18 cellular contexts compared by ENCODE assay signal in the genomic region with DNA sequence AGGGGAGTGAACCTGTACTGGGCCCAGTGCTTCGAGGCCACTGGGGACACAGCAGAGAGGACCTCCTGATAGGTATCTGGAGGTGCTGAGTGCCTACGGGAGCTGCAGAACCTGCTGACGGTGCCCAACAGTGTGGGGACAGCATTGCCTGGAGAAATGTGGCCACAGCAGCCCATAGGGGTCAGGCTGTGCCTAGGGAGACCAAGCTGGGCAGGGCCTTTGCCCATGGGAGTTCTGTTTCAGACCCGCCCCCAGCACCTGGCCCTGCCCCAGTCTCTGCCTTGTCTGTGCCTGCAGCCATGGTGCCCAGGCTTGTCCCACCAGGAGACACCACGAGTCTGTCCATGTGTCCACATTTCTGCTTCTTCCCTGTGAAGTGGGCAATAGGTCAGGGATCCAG.
"Had no signal": no experiment of that assay in that cellular context is flagged by ENCODE, and none has a peak within 500 bp of the region (broad histone marks: within the 10 kb centered on the region; RNA-seq: fewer than 3 reads in every experiment).

No MANE protein-coding gene starts in this region.

- H3K9me3 ChIP-seq: gastroesophageal sphincter, heart left ventricle, neutrophil, pancreas, sigmoid colon, spleen, uterus had no signal

- H3K36me3 Mint-ChIP-seq: naive thymus-derived CD8-positive, alpha-beta T cell; stimulated activated naive B cell treated with anti-CD40 and anti-IgM and Interleukin-4, amounts not matched to agents 10 μg/mL and 1 μg/mL and 100 μg/mL, for 72 hours; T-cell had no signal

- H3K27me3 ChIP-seq: gastroesophageal sphincter, heart left ventricle, pancreas, sigmoid colon, uterus had no signal

- H3K27ac Mint-ChIP-seq: activated T-cell treated with anti-CD3 and anti-CD28 coated beads, Interleukin-2, amount 50 U/mL, for 72 hours; naive thymus-derived CD8-positive, alpha-beta T cell; T-cell had no signal

- H3K4me3 Mint-ChIP-seq: activated T-cell treated with anti-CD3 and anti-CD28 coated beads, Interleukin-2, amount 50 U/mL, for 72 hours; naive thymus-derived CD8-positive, alpha-beta T cell; stimulated activated naive B cell treated with anti-CD40 and anti-IgM and Interleukin-4, amounts not matched to agents 10 μg/mL and 1 μg/mL and 100 μg/mL, for 72 hours; T-cell had no signal

- H3K4me3 ChIP-seq: coronary artery, gastroesophageal sphincter, heart left ventricle, pancreas, sigmoid colon, spleen, uterus had no signal

- H3K27ac ChIP-seq: brain microvascular endothelial cell, coronary artery, gastroesophageal sphincter, heart left ventricle, neutrophil, pancreas, sigmoid colon, spleen, uterus had no signal

- H3K4me1 ChIP-seq: gastroesophageal sphincter, pancreas, sigmoid colon, spleen, uterus had no signal

- DNase-seq: activated CD4-positive, alpha-beta T cell treated with anti-CD3 and anti-CD28 coated beads, Interleukin-2, amount 50 U/mL, for 1 hour; activated CD8-positive, alpha-beta memory T cell treated with anti-CD3 and anti-CD28 coated beads, Interleukin-2, amount 50 U/mL, for 48 hours; activated effector memory CD4-positive, alpha-beta T cell treated with anti-CD3 and anti-CD28 coated beads, Interleukin-2, amount 50 U/mL, for 16 hours; activated naive CD4-positive, alpha-beta T cell treated with anti-CD3 and anti-CD28 coated beads, Interleukin-2, amount 50 U/mL, for 16 hours; activated T-cell treated with anti-CD3 and anti-CD28 coated beads, Interleukin-2, amount 50 U/mL, for 72 hours; brain microvascular endothelial cell; heart left ventricle; naive thymus-derived CD8-positive, alpha-beta T cell; pancreas; sigmoid colon; spleen; stimulated activated CD4-positive, alpha-beta T cell treated with anti-CD3 and anti-CD28 coated beads, Interleukin-4, amount 100 ng/mL, for 4 hours; stimulated activated naive B cell treated with anti-CD40 and anti-IgM and Interleukin-4, amounts not matched to agents 10 μg/mL and 1 μg/mL and 100 μg/mL, for 72 hours; T-cell; uterus had no signal

- H3K4me1 Mint-ChIP-seq: naive thymus-derived CD8-positive, alpha-beta T cell; stimulated activated naive B cell treated with anti-CD40 and anti-IgM and Interleukin-4, amounts not matched to agents 10 μg/mL and 1 μg/mL and 100 μg/mL, for 72 hours; T-cell had no signal

- H3K9me3 Mint-ChIP-seq: activated T-cell treated with anti-CD3 and anti-CD28 coated beads, Interleukin-2, amount 50 U/mL, for 72 hours; naive thymus-derived CD8-positive, alpha-beta T cell; stimulated activated naive B cell treated with anti-CD40 and anti-IgM and Interleukin-4, amounts not matched to agents 10 μg/mL and 1 μg/mL and 100 μg/mL, for 72 hours; T-cell had no signal

- ATAC-seq: activated T-cell treated with anti-CD3 and anti-CD28 coated beads, Interleukin-2, amount 50 U/mL, for 72 hours; gastroesophageal sphincter; naive thymus-derived CD8-positive, alpha-beta T cell; pancreas; stimulated activated naive B cell treated with anti-CD40 and anti-IgM and Interleukin-4, amounts not matched to agents 10 μg/mL and 1 μg/mL and 100 μg/mL, for 72 hours; T-cell had no signal

- H3K36me3 ChIP-seq: brain microvascular endothelial cell, gastroesophageal sphincter, heart left ventricle, neutrophil, pancreas, sigmoid colon, spleen, uterus had no signal
